20 cellular contexts compared by ENCODE assay signal in genomic region chr10:131211965-131212619, GRCh38.
"Had no signal": no experiment of that assay in that cellular context is flagged by ENCODE, and none has a peak within 500 bp of the region (broad histone marks: within the 10 kb centered on the region; RNA-seq: fewer than 3 reads in every experiment).

No MANE protein-coding gene starts in this region.

- ATAC-seq: activated CD8-positive, alpha-beta T cell treated with anti-CD3 and anti-CD28 coated beads, Interleukin-2, amount 10 ng/mL, durations not matched to agents 7 days and 5 days; heart right ventricle; naive thymus-derived CD8-positive, alpha-beta T cell; stimulated activated naive B cell treated with anti-CD40 and anti-IgM and Interleukin-4, amounts not matched to agents 10 μg/mL and 1 μg/mL and 100 μg/mL, for 72 hours had no signal

- DNase-seq: activated B cell treated with CpG ODN at 0.5 μM for 24 hours; activated CD4-positive, alpha-beta T cell treated with anti-CD3 and anti-CD28 coated beads, Interleukin-2, amount 50 U/mL, for 1 hour; activated CD8-positive, alpha-beta T cell treated with anti-CD3 and anti-CD28 coated beads, Interleukin-2, amount 10 ng/mL, durations not matched to agents 7 days and 5 days; activated gamma-delta T cell treated with Interleukin-2 at 50 U/mL for 16 hours; activated naive CD4-positive, alpha-beta T cell treated with anti-CD3 and anti-CD28 coated beads, Interleukin-2, amount 50 U/mL, for 16 hours; activated T-cell treated with anti-CD3 and anti-CD28 coated beads, Interleukin-2, amount 50 U/mL, for 1 hour; amniotic stem cell; brain microvascular endothelial cell; caudate nucleus; effector CD4-positive, alpha-beta T cell; esophagus squamous epithelium; foreskin melanocyte; heart right ventricle; midbrain; naive thymus-derived CD8-positive, alpha-beta T cell; nucleus accumbens; stimulated activated CD4-positive, alpha-beta T cell treated with anti-CD3 and anti-CD28 coated beads, Interleukin-15, amount 100 ng/mL, for 24 hours; stimulated activated CD4-positive, alpha-beta T cell treated with anti-CD3 and anti-CD28 coated beads, Interleukin-2, amount 100 ng/mL, for 24 hours; stimulated activated naive B cell treated with anti-CD40 and anti-IgM and Interleukin-4, amounts not matched to agents 10 μg/mL and 1 μg/mL and 100 μg/mL, for 72 hours; T-helper 1 cell had no signal
